Comparison of ENCODE assay signal across 8 cellular contexts in genomic region chr12:47636908-47637780, GRCh38.
A peak's percentile ranks its signal among the peaks of the same experiment; 100 is the strongest.
DNase-seq lines count a peak whose midpoint lies in the region; ATAC-seq, FAIRE-seq and TF ChIP-seq lines count a peak whose summit lies in the region.

No MANE protein-coding gene starts in this region.

- 31% methylated on average over 7 of the region's 8 CpGs for WGBS in HepG2 (ENCODE audit: low lambda C conversion rate)

- H3K27me3 ChIP-seq in PC-9 (ENCODE audit: insufficient read depth, low read depth) (no peaks in the 10 kb centered on the region), HepG2 (ENCODE audit: control insufficient read depth in 1 of 2, insufficient read depth in 2 of 2, low read length in 2 of 2) (no peaks in the 10 kb centered on the region)

- peaks cover 2% of the 10 kb centered on the region for H3K4me1 Mint-ChIP-seq in activated naive CD8-positive, alpha-beta T cell treated with anti-CD3 and anti-CD28 coated beads, Interleukin-2, amount 50 U/mL, for 24 hours

- no peaks in the 10 kb centered on the region for H3K9me2 ChIP-seq in PC-9 (ENCODE audit: insufficient read depth)

- no peak overlapping the region for H3K27ac Mint-ChIP-seq in activated naive CD8-positive, alpha-beta T cell treated with anti-CD3 and anti-CD28 coated beads, Interleukin-2, amount 50 U/mL, for 24 hours

- TF ChIP-seq POLR2A in HepG2 (IDR thresholded peaks at IDR 0.05; ENCODE audit: insufficient read depth in 1 of 2, low read depth in 2 of 2, low read length in 2 of 2), result no peak

- BruUV-seq in PC-9 (replicated peaks; lab: Mats Ljungman, UMichigan) (no TSS peak), HepG2 (replicated peaks; lab: Mats Ljungman, UMichigan) (no TSS peak)

- no peak for ATAC-seq in activated CD4-positive, CD25-positive, alpha-beta regulatory T cell treated with anti-CD3 and anti-CD28 coated beads, Interleukin-2, amount 50 U/mL, for 24 hours
- no peak for ATAC-seq in activated naive CD8-positive, alpha-beta T cell treated with anti-CD3 and anti-CD28 coated beads, Interleukin-2, amount 50 U/mL, for 24 hours
- ATAC-seq in HepG2 (peak; percentile 79), HG03469 (IDR thresholded peaks at IDR 0.05; ENCODE audit: unreplicated experiment) (no peak)

- H3K4me3 ChIP-seq in PC-9, result no peak overlapping the region
- H3K4me3 ChIP-seq in HepG2 (replicated peaks in 1 of 3; ENCODE audit: insufficient read depth in 1 of 3, low read depth in 2 of 3, low read length in 3 of 3), result no peak overlapping the region

- CTCF ChIA-PET in PC-9 (lab: Charles Lee), result interaction anchor here (1.3 kb wide), 1 partner anchor 603 kb away, joined by 5 read pairs; no protein-coding TSS in a partner anchor
- CTCF ChIA-PET in HepG2 (lab: Yijun Ruan, JAX; ENCODE audit: low intra/inter-chr PET ratio, low total read pairs), result interaction anchor here (0.7 kb wide), 1 partner anchor 604 kb away, joined by 3 read pairs; no protein-coding TSS in a partner anchor
- CTCF ChIA-PET in HEK293T (lab: Yijun Ruan, JAX), result interaction anchor here (0.7 kb wide), 1 partner anchor 53 kb away, joined by 3 read pairs; no protein-coding TSS in a partner anchor

- intact Hi-C loops in PC-9 (cut with micrococcal nuclease; ENCODE audit: unreplicated experiment) (no loop called here), HepG2 (cut with micrococcal nuclease; ENCODE audit: unreplicated experiment) (no loop called here)

- H3K27ac ChIP-seq in PC-9 (0 out of 2 replicates have a peak overlapping the region, but pooled peaks have one; percentile 26), HepG2 (ENCODE audit: extremely low read length, insufficient read depth, low read length) (no peak overlapping the region)

- H3K36me3 ChIP-seq in PC-9 (ENCODE audit: low read depth), result no peaks in the 10 kb centered on the region
- no peaks in the 10 kb centered on the region for H3K36me3 ChIP-seq in HepG2 (replicated peaks in 1 of 2; ENCODE audit: control insufficient read depth in 1 of 2, insufficient read depth in 2 of 2, low read length in 2 of 2)

- TF ChIP-seq EP300 in HepG2 (IDR thresholded peaks at IDR 0.05; ENCODE audit: low read depth in 2 of 2, low read length in 2 of 2) (no peak), HepG2 (CRISPR knock-in tag; IDR thresholded peaks at IDR 0.05; ENCODE audit: borderline replicate concordance) (no peak)

- H4K20me1 ChIP-seq in PC-9 (ENCODE audit: insufficient read depth) (no peaks in the 10 kb centered on the region), HepG2 (ENCODE audit: insufficient read depth, low read length) (no peaks in the 10 kb centered on the region)

- peaks cover 7% of the 10 kb centered on the region; the same call in 1 of the 2 replicates for H3K4me1 ChIP-seq in PC-9 (replicated peaks; ENCODE audit: insufficient read depth)
- 0 out of 2 replicates have a peak, but pooled peaks cover 5% of the 10 kb centered on the region for H3K4me1 ChIP-seq in HepG2 (ENCODE audit: insufficient read depth, low read length)

- no peak overlapping the region for H2AFZ ChIP-seq in PC-9
- no peak overlapping the region for H2AFZ ChIP-seq in HepG2 (ENCODE audit: low read length)

- POLR2A ChIA-PET in PC-9 (lab: Charles Lee; ENCODE audit: unreplicated experiment) (interaction anchor here (0.6 kb wide), 1 partner anchor 541 kb away, joined by 4 read pairs; no protein-coding TSS in a partner anchor), HepG2 (lab: Yijun Ruan, JAX) (no interaction called here), HEK293T (lab: Yijun Ruan, JAX) (no interaction called here)

- H3K27me3 Mint-ChIP-seq in activated naive CD8-positive, alpha-beta T cell treated with anti-CD3 and anti-CD28 coated beads, Interleukin-2, amount 50 U/mL, for 24 hours, result no peaks in the 10 kb centered on the region

- peaks cover 67% of the 10 kb centered on the region for H3K36me3 Mint-ChIP-seq in activated naive CD8-positive, alpha-beta T cell treated with anti-CD3 and anti-CD28 coated beads, Interleukin-2, amount 50 U/mL, for 24 hours (ENCODE audit: low read depth)

- peaks cover 23% of the 10 kb centered on the region for H3F3A ChIP-seq in PC-9 (ENCODE audit: insufficient read depth, low read depth)

- FAIRE-seq in HepG2 (lab: Jason Lieb, UNC), result no peak

- in situ Hi-C loops in HepG2 (cut with HindIII; ENCODE audit: extremely low pct_ligation_motif_present, low pct_unique_long_range_greater_than_20kb), result no loop called here

- H3K9ac ChIP-seq in HepG2 (ENCODE audit: insufficient read depth, low read depth, low read length), result no peak overlapping the region

- H3K79me2 ChIP-seq in PC-9 (ENCODE audit: low read depth) (no peaks in the 10 kb centered on the region), HepG2 (ENCODE audit: insufficient read depth, low read length) (no peaks in the 10 kb centered on the region)

- no peak for TF ChIP-seq RAD21 in HepG2 (CRISPR knock-in tag; IDR thresholded peaks at IDR 0.05)

- TF ChIP-seq CTCF in PC-9 (conservative IDR thresholded peaks at IDR 0.05), result peak; percentile 80
- peak; percentile 75 for TF ChIP-seq CTCF in HepG2 (CRISPR knock-in tag; IDR thresholded peaks at IDR 0.05)

- H3K4me3 Mint-ChIP-seq in activated naive CD8-positive, alpha-beta T cell treated with anti-CD3 and anti-CD28 coated beads, Interleukin-2, amount 50 U/mL, for 24 hours, result no peak overlapping the region

- peak; percentile 6 for DNase-seq in activated CD4-positive, CD25-positive, alpha-beta regulatory T cell treated with anti-CD3 and anti-CD28 coated beads, Interleukin-2, amount 50 U/mL, for 16 hours (ENCODE audit: low read depth, low spot score)
- DNase-seq in PC-9, result peak; percentile 43 to 54
- DNase-seq in activated naive CD8-positive, alpha-beta T cell treated with anti-CD3 and anti-CD28 coated beads, Interleukin-2, amount 50 U/mL, for 24 hours, result peak; percentile 57
- DNase-seq in HepG2 (ENCODE audit: low spot score), result peak; percentile 58
- DNase-seq in AG20443 (ENCODE audit: low spot score), result no peak
- DNase-seq in HEK293T (ENCODE audit: extremely low spot score), result no peak

- no peak overlapping the region for H3K4me2 ChIP-seq in PC-9
- no peak overlapping the region; the same call in 1 of the 2 replicates for H3K4me2 ChIP-seq in HepG2 (ENCODE audit: low read depth, low read length)

- H3K9me3 ChIP-seq in PC-9 (ENCODE audit: insufficient read depth, low read depth) (0 out of 2 replicates have a peak, but pooled peaks cover under 1% of the 10 kb centered on the region), HepG2 (ENCODE audit: low read length) (peaks cover 5% of the 10 kb centered on the region; the same call in 1 of the 2 replicates)

- H3K9me3 Mint-ChIP-seq in activated naive CD8-positive, alpha-beta T cell treated with anti-CD3 and anti-CD28 coated beads, Interleukin-2, amount 50 U/mL, for 24 hours, result peaks cover 32% of the 10 kb centered on the region

TF ChIP-seq in HepG2, 621 proteins besides CTCF, POLR2A, EP300 and RAD21 (continues in another document):
- TF ChIP-seq STAG1 (CRISPR knock-in tag; IDR thresholded peaks at IDR 0.05), result peak; percentile 38; the same call in 1 of the 2 replicates
- peak; percentile 52 for TF ChIP-seq XRCC5 (optimal IDR thresholded peaks at IDR 0.05; ENCODE audit: low read length)
- peak; percentile 83; the same call in 1 of the 2 replicates for TF ChIP-seq TFAP4 (IDR thresholded peaks at IDR 0.05; ENCODE audit: borderline replicate concordance, low read depth)
- TF ChIP-seq JUN (CRISPR knock-in tag; IDR thresholded peaks at IDR 0.05), result no peak
- TF ChIP-seq IRF2 (CRISPR knock-in tag; IDR thresholded peaks at IDR 0.05), result 0 out of 2 replicates have a peak, but pooled peaks have one; percentile 22
- peak; percentile 40; the same call in 1 of the 2 replicates for TF ChIP-seq SMC3 (IDR thresholded peaks at IDR 0.05; ENCODE audit: low read length)

TF ChIP-seq in HEK293T, 16 proteins besides CTCF, POLR2A, EP300 and RAD21:
- TF ChIP-seq NFRKB (IDR thresholded peaks at IDR 0.05), result no peak
- no peak for TF ChIP-seq HDGF (IDR thresholded peaks at IDR 0.05; ENCODE audit: borderline replicate concordance)
- TF ChIP-seq ARNT (IDR thresholded peaks at IDR 0.05), result no peak
- TF ChIP-seq L3MBTL2 (conservative IDR thresholded peaks at IDR 0.05), result no peak
- TF ChIP-seq ZNF384 (IDR thresholded peaks at IDR 0.05), result no peak
- no peak for TF ChIP-seq PKNOX1 (IDR thresholded peaks at IDR 0.05)
- TF ChIP-seq TARDBP (IDR thresholded peaks at IDR 0.05), result no peak
- TF ChIP-seq CTBP1 (IDR thresholded peaks at IDR 0.05; ENCODE audit: borderline replicate concordance), result no peak
- TF ChIP-seq SUZ12 (IDR thresholded peaks at IDR 0.05), result no peak
- TF ChIP-seq FOXA1 (IDR thresholded peaks at IDR 0.05), result no peak
- no peak for TF ChIP-seq FOXM1 (IDR thresholded peaks at IDR 0.05; ENCODE audit: borderline replicate concordance)
- no peak for TF ChIP-seq BHLHE40 (IDR thresholded peaks at IDR 0.05; ENCODE audit: borderline replicate concordance)
- no peak for TF ChIP-seq FOXK2 (IDR thresholded peaks at IDR 0.05)
- no peak for TF ChIP-seq LEF1 (IDR thresholded peaks at IDR 0.05; ENCODE audit: borderline replicate concordance)
- TF ChIP-seq SP1 (IDR thresholded peaks at IDR 0.05), result no peak
- TF ChIP-seq ELF4 (IDR thresholded peaks at IDR 0.05), result no peak

Comparison
In these comparisons a context has a peak if more than half of its experiments do, and no peak if none do; other contexts are left out.
1. DNase-seq: peak in activated CD4-positive, CD25-positive, alpha-beta regulatory T cell treated with anti-CD3 and anti-CD28 coated beads, Interleukin-2, amount 50 U/mL, for 16 hours (single experiment), PC-9 (2 of 2), activated naive CD8-positive, alpha-beta T cell treated with anti-CD3 and anti-CD28 coated beads, Interleukin-2, amount 50 U/mL, for 24 hours (single experiment) and HepG2 (single experiment); none in AG20443 (single experiment) and HEK293T (single experiment).